In genomic region chr1:42462828-42463763, GRCh38 we compare ENCODE assay signal across 8 cellular contexts.
A peak's percentile ranks its signal among the peaks of the same experiment; 100 is the strongest.
DNase-seq lines count a peak whose midpoint lies in the region; ATAC-seq and TF ChIP-seq lines count a peak whose summit lies in the region.

Gene CCDC30, plus strand, starts transcription at chr1:42463286. Its CDS starts 17,266 bp downstream, at chr1:42480552.

- ATAC-seq in HG02571 (IDR thresholded peaks at IDR 0.05; ENCODE audit: unreplicated experiment): peak; percentile 98

- peak within 1 kb of the TSS; percentile 85 for H3K27ac ChIP-seq in SK-N-MC
- H3K27ac ChIP-seq in substantia nigra (ENCODE audit: low read depth, low read length, poor library complexity, severe bottlenecking): no peak within 1 kb of the TSS

- H3K4me3 ChIP-seq in NB4 (ENCODE audit: low read depth, low read length) (peak within 1 kb of the TSS; percentile 62), SK-N-MC (peak within 1 kb of the TSS; percentile 85)

- no peak for TF ChIP-seq CTCF in NB4 (IDR thresholded peaks at IDR 0.05; ENCODE audit: low read depth, low read length)

- peak within 1 kb of the TSS; percentile 80 for H3K9ac ChIP-seq in SK-N-MC (ENCODE audit: insufficient read length)

- DNase-seq in GM04503 (ENCODE audit: low read depth) (peak; percentile 86), NB4 (ENCODE audit: low read depth) (peak; percentile 94), SK-N-MC (ENCODE audit: low read depth, low spot score) (peak; percentile 99), globus pallidus (ENCODE audit: low spot score) (peak; percentile 92), non-pigmented ciliary epithelial cell (ENCODE audit: low read depth) (peak; percentile 96), substantia nigra (lab: John Stamatoyannopoulos, UW) (peak; percentile 25 to 95 (median 82))
- DNase-seq in activated naive CD4-positive, alpha-beta T cell treated with anti-CD3 and anti-CD28 coated beads, Interleukin-2, amount 50 U/mL, for 16 hours: peak; percentile 95

- no peaks in the 10 kb centered on the region for H3K9me3 ChIP-seq in SK-N-MC (ENCODE audit: low read depth, low read length)

- peaks cover 22% of the 10 kb centered on the region for H3K36me3 ChIP-seq in SK-N-MC (ENCODE audit: insufficient read depth, low read length)

- TF ChIP-seq POLR2A in NB4 (IDR thresholded peaks at IDR 0.05; ENCODE audit: extremely low read depth, insufficient read length): no peak
